17 cellular contexts compared by ENCODE assay signal in the genomic region with DNA sequence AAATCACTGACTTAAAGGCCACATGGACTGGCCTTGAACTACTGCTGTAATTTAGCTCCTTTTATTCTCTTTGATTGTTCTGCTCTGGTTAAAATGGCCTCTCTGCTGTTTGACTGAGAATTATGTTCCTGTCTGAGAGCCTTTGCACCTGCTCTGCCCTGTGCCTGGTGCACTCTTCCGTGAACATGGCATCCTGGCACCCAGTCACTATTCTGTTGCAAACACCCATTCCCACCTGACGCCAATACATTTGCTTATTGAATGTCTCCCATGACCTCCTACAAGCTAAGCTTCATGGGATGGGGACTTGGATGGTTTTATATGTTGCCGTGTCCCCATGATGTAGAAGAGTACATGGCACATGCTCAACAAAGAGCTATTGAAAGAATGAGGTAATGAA. TPM values are rescaled to one million over a fixed set of nuclear protein-coding genes. Genes with fewer than 3 reads are reported as not detected.
"Had no signal": no experiment of that assay in that cellular context is flagged by ENCODE, and none has a peak within 500 bp of the region (broad histone marks: within the 10 kb centered on the region; RNA-seq: fewer than 3 reads in every experiment).

No MANE protein-coding gene starts in this region.

- H3K4me3 ChIP-seq: coronary artery, heart left ventricle, lung had no signal

- H3K27ac ChIP-seq: coronary artery, heart left ventricle had no signal

- DNase-seq: activated CD4-positive, alpha-beta memory T cell treated with anti-CD3 and anti-CD28 coated beads for 36 hours; activated CD4-positive, alpha-beta T cell treated with anti-CD3 and anti-CD28 coated beads for 48 hours; activated effector memory CD4-positive, alpha-beta T cell treated with Interleukin-2 at 50 U/mL for 16 hours; activated naive CD4-positive, alpha-beta T cell treated with anti-CD3 and anti-CD28 coated beads for 36 hours; activated naive CD8-positive, alpha-beta T cell treated with anti-CD3 and anti-CD28 coated beads, Interleukin-2, amount 10 ng/mL, durations not matched to agents 7 days and 5 days; activated T-cell treated with anti-CD3 and anti-CD28 coated beads, Interleukin-2, amount 50 U/mL, for 72 hours; amniotic stem cell; cerebellar nuclear complex; heart left ventricle; left colon; naive thymus-derived CD4-positive, alpha-beta T cell; stimulated activated CD4-positive, alpha-beta T cell treated with anti-CD3 and anti-CD28 coated beads, Interleukin-4, amount 100 ng/mL, for 24 hours; stimulated activated naive CD4-positive, alpha-beta T cell treated with Interleukin-2 at 50 U/mL for 16 hours; T-helper 17 cell had no signal

- H3K9me3 ChIP-seq: heart left ventricle had no signal

- ATAC-seq: activated T-cell treated with anti-CD3 and anti-CD28 coated beads, Interleukin-2, amount 50 U/mL, for 72 hours; heart left ventricle; left colon; naive thymus-derived CD4-positive, alpha-beta T cell; T-helper 17 cell had no signal

- H3K36me3 ChIP-seq: heart left ventricle had no signal

RNA-seq across cellular contexts. Expression of a gene that starts 20.1 kb away (rescaled TPM):
- total RNA-seq: activated CD4-positive, alpha-beta memory T cell treated with anti-CD3 and anti-CD28 coated beads for 36 hours; activated naive CD4-positive, alpha-beta T cell treated with anti-CD3 and anti-CD28 coated beads for 36 hours; activated naive CD8-positive, alpha-beta T cell treated with anti-CD3 and anti-CD28 coated beads, Interleukin-2, amount 10 ng/mL, durations not matched to agents 7 days and 5 days; activated T-cell treated with anti-CD3 and anti-CD28 coated beads, Interleukin-2, amount 50 U/mL, for 72 hours; heart left ventricle; naive thymus-derived CD4-positive, alpha-beta T cell; osteoblast; T-helper 17 cell had no signal
- polyA plus RNA-seq: naive thymus-derived CD4-positive, alpha-beta T cell had no signal
